In genomic region chr15:100588638-100589242, GRCh38 we compare ENCODE assay signal across 17 cellular contexts. TPM values are rescaled to one million over a fixed set of nuclear protein-coding genes. Genes with fewer than 3 reads are reported as not detected.
DNase-seq lines count a peak whose midpoint lies in the region; ATAC-seq, FAIRE-seq and TF ChIP-seq lines count a peak whose summit lies in the region.
"Had no signal": no experiment of that assay in that cellular context is flagged by ENCODE, and none has a peak within 500 bp of the region (broad histone marks: within the 10 kb centered on the region; RNA-seq: fewer than 3 reads in every experiment).

No MANE protein-coding gene starts in this region.

- no peak for FAIRE-seq in HTR-8/SVneo (lab: Jason Lieb, UNC)

- H3K4me1 ChIP-seq in Peyer's patch = no peaks in the 10 kb centered on the region
- H3K4me1 ChIP-seq: BE2C, testis had no signal

- in situ Hi-C loops in KBM-7 (cut with MboI; ENCODE audit: low pct_unique_long_range_greater_than_20kb, low sequenced_read_pairs) = no loop called here

- DNase-seq in GM12865 (ENCODE audit: low read depth) (peak; percentile 21), KBM-7 (peak; percentile 32), RPMI8226 (peak; percentile 46), foreskin melanocyte (peak; percentile 12), NCI-H1105 (lab: John Stamatoyannopoulos, UW) (no peak), Peyer's patch (no peak), HTR-8/SVneo (ENCODE audit: insufficient read length, low spot score) (no peak)
- DNase-seq: activated effector memory CD4-positive, alpha-beta T cell treated with anti-CD3 and anti-CD28 coated beads, Interleukin-2, amount 50 U/mL, for 16 hours; BE2C; effector CD4-positive, alpha-beta T cell; NCI-H2029; PC-9; SK-N-SH; stimulated activated CD4-positive, alpha-beta T cell treated with anti-CD3 and anti-CD28 coated beads, Interleukin-12 subunit alpha, Interleukin-12 subunit beta, amount 100 ng/mL, for 4 hours; testis had no signal

- TF ChIP-seq CTCF in GM12865 (IDR thresholded peaks at IDR 0.05; ENCODE audit: insufficient read depth, low read depth, low read length, missing control alignments) (no peak), Peyer's patch (IDR thresholded peaks at IDR 0.05) (no peak)

- TF ChIP-seq POLR2A in Peyer's patch (IDR thresholded peaks at IDR 0.05) = no peak

- ATAC-seq in GM21423 (IDR thresholded peaks at IDR 0.05; ENCODE audit: unreplicated experiment) = no peak

- no peaks in the 10 kb centered on the region for H3K27me3 ChIP-seq in Peyer's patch
- H3K27me3 ChIP-seq: BE2C, testis had no signal

- no peak overlapping the region for H3K27ac ChIP-seq in Peyer's patch
- H3K27ac ChIP-seq: PC-9, testis had no signal

- peaks cover 0 to 4% (median 0%) of the 10 kb centered on the region in 4 donors for H3K9me3 ChIP-seq in Peyer's patch
- H3K9me3 ChIP-seq: testis had no signal

- H3K4me3 ChIP-seq in GM12865 (ENCODE audit: low read depth, low read length) = no peak overlapping the region
- H3K4me3 ChIP-seq in Peyer's patch = no peak overlapping the region
- H3K4me3 ChIP-seq: PC-9, testis had no signal

- no peaks in the 10 kb centered on the region for H3K36me3 ChIP-seq in Peyer's patch

RNA-seq across cellular contexts. Expression of gene LINS1, which starts 13.2 kb away (rescaled TPM):
- 10 to 100 TPM; 12.2 to 32.2 (median 21.5) TPM for total RNA-seq in Peyer's patch

RNA-seq across cellular contexts. Expression of gene ASB7, which starts 13.6 kb away (rescaled TPM):
- total RNA-seq in Peyer's patch = 10 to 100 TPM; 13.8 to 24.8 (median 18.8) TPM

RNA-seq across cellular contexts. Expression of gene CERS3, which starts 60.0 kb away (rescaled TPM):
- total RNA-seq in Peyer's patch = not detected
- total RNA-seq: PC-9, pulmonary artery endothelial cell had no signal

Comparison
In these comparisons a context has a peak if more than half of its experiments do, and no peak if none do; other contexts are left out.
1. DNase-seq: peak in GM12865 (single experiment), KBM-7 (single experiment), RPMI8226 (single experiment) and foreskin melanocyte (single experiment); none in NCI-H1105 (single experiment), Peyer's patch (0 of 3) and HTR-8/SVneo (single experiment).